8 cellular contexts compared by ENCODE assay signal in genomic region chr15:74781673-74782595, GRCh38. TPM values are rescaled to one million over a fixed set of nuclear protein-coding genes. Genes with fewer than 3 reads are reported as not detected.
A peak's percentile ranks its signal among the peaks of the same experiment; 100 is the strongest.
DNase-seq lines count a peak whose midpoint lies in the region; ATAC-seq and TF ChIP-seq lines count a peak whose summit lies in the region.

TSS of gene CSK (plus strand) at chr15:74782080. CDS start at chr15:74798298, 16,218 bp downstream.

- DNase-seq in CD4-positive, alpha-beta memory T cell = peak; percentile 75 to 87 (median 84)
- DNase-seq in left ventricle myocardium superior = peak; percentile 91
- peak; percentile 82 to 90 for DNase-seq in psoas muscle
- no peak for DNase-seq in cerebellar nuclear complex (lab: John Stamatoyannopoulos, UW)

- H3K4me1 Mint-ChIP-seq in CD4-positive, alpha-beta memory T cell = peaks cover 46 to 90% (median 62%) of the 10 kb centered on the region in 4 donors
- peaks cover 58% of the 10 kb centered on the region for H3K4me1 Mint-ChIP-seq in T-helper 1 cell treated with Interleukin-12 subunit alpha and Interleukin-12 subunit beta and Interleukin-4 antibody, amounts not matched to agents 30 μg/mL and 1 μg/mL, for 36 hours (ENCODE audit: low read depth)

- no peaks in the 10 kb centered on the region for H4K20me1 ChIP-seq in KMS-11 (ENCODE audit: insufficient read depth)

- H3K27ac Mint-ChIP-seq in CD4-positive, alpha-beta memory T cell = peak within 1 kb of the TSS; percentile 95 to 98 (median 98)
- peak within 1 kb of the TSS; percentile 98 for H3K27ac Mint-ChIP-seq in T-helper 1 cell treated with Interleukin-12 subunit alpha and Interleukin-12 subunit beta and Interleukin-4 antibody, amounts not matched to agents 30 μg/mL and 1 μg/mL, for 36 hours

- H3K27me3 ChIP-seq in CD4-positive, alpha-beta memory T cell (ENCODE audit: insufficient read depth, low read length) = no peaks in the 10 kb centered on the region
- H3K27me3 ChIP-seq in KMS-11 (ENCODE audit: insufficient read depth, low read depth) = no peaks in the 10 kb centered on the region
- no peaks in the 10 kb centered on the region for H3K27me3 ChIP-seq in psoas muscle (ENCODE audit: insufficient read depth in 3 of 3, low read length in 2 of 3)

- peaks cover 0 to 3% (median 0%) of the 10 kb centered on the region in 8 donors for H3K9me3 Mint-ChIP-seq in CD4-positive, alpha-beta memory T cell
- H3K9me3 Mint-ChIP-seq in T-helper 1 cell treated with Interleukin-12 subunit alpha and Interleukin-12 subunit beta and Interleukin-4 antibody, amounts not matched to agents 30 μg/mL and 1 μg/mL, for 36 hours = no peaks in the 10 kb centered on the region

- H3K4me3 ChIP-seq in CD4-positive, alpha-beta memory T cell (ENCODE audit: low read length in 2 of 2) = peak within 1 kb of the TSS; percentile 93 to 97
- H3K4me3 ChIP-seq in KMS-11 (IDR thresholded peaks at IDR 0.05; ENCODE audit: insufficient read depth, low read depth, low read length) = peak within 1 kb of the TSS; percentile 23
- peak within 1 kb of the TSS; percentile 86 for H3K4me3 ChIP-seq in psoas muscle

- peaks cover 46% of the 10 kb centered on the region for H3K79me2 ChIP-seq in KMS-11 (ENCODE audit: insufficient read depth, low read depth)

- H3K9ac ChIP-seq in KMS-11 = peak within 1 kb of the TSS; percentile 71; the same call in 1 of the 2 replicates

- CTCF ChIA-PET in CD4-positive, alpha-beta memory T cell (lab: Charles Lee; ENCODE audit: partially characterized antibody) = interaction anchor here (0.6 to 36.4 kb wide), 8 partner anchors 3 to 173 kb away, joined by 3 to 1908 read pairs (median 9); partner anchors contain the start of genes CSK and LMAN1L

- ATAC-seq in GM19455 (IDR thresholded peaks at IDR 0.05; ENCODE audit: unreplicated experiment) (peak; percentile 26), left ventricle myocardium superior (peak; percentile 51), psoas muscle (peak; percentile 69 to 72 (median 70))

- POLR2A ChIA-PET in CD4-positive, alpha-beta memory T cell (lab: Charles Lee; ENCODE audit: partially characterized antibody) = interaction anchor here (0.7 to 24.9 kb wide), 12 partner anchors 2 to 670 kb away, joined by 3 to 1342 read pairs (median 6); partner anchors contain the start of genes CLK3, CSK, FAM219B and SIN3A

- no peaks in the 10 kb centered on the region for H3K9me3 ChIP-seq in CD4-positive, alpha-beta memory T cell (ENCODE audit: control insufficient read depth in 1 of 2, low read length in 2 of 2)
- H3K9me3 ChIP-seq in psoas muscle = no peaks in the 10 kb centered on the region

- peaks cover 4 to 33% of the 10 kb centered on the region in 2 donors for H3K36me3 Mint-ChIP-seq in CD4-positive, alpha-beta memory T cell
- peaks cover 46% of the 10 kb centered on the region for H3K36me3 Mint-ChIP-seq in T-helper 1 cell treated with Interleukin-12 subunit alpha and Interleukin-12 subunit beta and Interleukin-4 antibody, amounts not matched to agents 30 μg/mL and 1 μg/mL, for 36 hours (ENCODE audit: low read depth)

- H3K27ac ChIP-seq in CD4-positive, alpha-beta memory T cell (ENCODE audit: low read depth, low read length) = peak within 1 kb of the TSS; percentile 86
- H3K27ac ChIP-seq in KMS-11 = peak within 1 kb of the TSS; percentile 59
- H3K27ac ChIP-seq in angular gyrus (ENCODE audit: low read depth, low read length) = peak within 1 kb of the TSS; percentile 18
- peak within 1 kb of the TSS; percentile 79 for H3K27ac ChIP-seq in psoas muscle

- H2AFZ ChIP-seq in KMS-11 (ENCODE audit: low read depth) = peak within 1 kb of the TSS; percentile 50

- peaks cover 80% of the 10 kb centered on the region for H3K4me1 ChIP-seq in CD4-positive, alpha-beta memory T cell (ENCODE audit: insufficient read depth, low read length)
- H3K4me1 ChIP-seq in KMS-11 (ENCODE audit: low read depth, poor library complexity, severe bottlenecking) (peaks cover 80% of the 10 kb centered on the region), psoas muscle (peaks cover 50% of the 10 kb centered on the region)

- intact Hi-C loops in CD4-positive, alpha-beta memory T cell (cut with micrococcal nuclease) = loop anchor here (1.0 to 2.0 kb wide), 5 partner anchors 7 to 669 kb away; partner anchors contain the start of gene SIN3A
- intact Hi-C loops in left ventricle myocardium superior (cut with micrococcal nuclease) = no loop called here
- intact Hi-C loops in psoas muscle (cut with DNase I) = loop anchor here (1.0 to 5.0 kb wide), 4 partner anchors 18 to 155 kb away; partner anchors contain the start of gene COX5A (in 1 of the 2)

- peak within 1 kb of the TSS; percentile 99 for H3K4me2 ChIP-seq in KMS-11

- H3K27me3 Mint-ChIP-seq in CD4-positive, alpha-beta memory T cell = no peaks in the 10 kb centered on the region
- H3K27me3 Mint-ChIP-seq in T-helper 1 cell treated with Interleukin-12 subunit alpha and Interleukin-12 subunit beta and Interleukin-4 antibody, amounts not matched to agents 30 μg/mL and 1 μg/mL, for 36 hours (ENCODE audit: low read depth) = no peaks in the 10 kb centered on the region

- TF ChIP-seq CTCF in KMS-11 (conservative IDR thresholded peaks at IDR 0.05; ENCODE audit: low read depth, low read length) = peak; percentile 52
- TF ChIP-seq CTCF in psoas muscle (IDR thresholded peaks at IDR 0.05) = peak; percentile 85

- H3K36me3 ChIP-seq in CD4-positive, alpha-beta memory T cell (ENCODE audit: insufficient read depth, low read length) = no peaks in the 10 kb centered on the region
- H3K36me3 ChIP-seq in KMS-11 (ENCODE audit: insufficient read depth) = no peaks in the 10 kb centered on the region
- no peaks in the 10 kb centered on the region for H3K36me3 ChIP-seq in psoas muscle (ENCODE audit: insufficient read depth in 1 of 2, low read depth in 1 of 2)

- H3K4me3 Mint-ChIP-seq in CD4-positive, alpha-beta memory T cell = peak within 1 kb of the TSS; percentile 90 to 97 (median 96)
- H3K4me3 Mint-ChIP-seq in T-helper 1 cell treated with Interleukin-12 subunit alpha and Interleukin-12 subunit beta and Interleukin-4 antibody, amounts not matched to agents 30 μg/mL and 1 μg/mL, for 36 hours = peak within 1 kb of the TSS; percentile 100

- WGBS in psoas muscle, 3 donors = 1% methylated on average over 28 to 109 of the region's 109 CpGs

RNA-seq across cellular contexts. Expression of gene CSK, which starts in this region (rescaled TPM):
- 100 to 1,000 TPM; 234 to 247 TPM for total RNA-seq in CD4-positive, alpha-beta memory T cell
- polyA plus RNA-seq in CD4-positive, alpha-beta memory T cell = 100 to 1,000 TPM in 1 of 2 donors, 10 to 100 TPM in 1; 72.5 to 125 TPM
- total RNA-seq in left ventricle myocardium superior (45.8 TPM), psoas muscle (10 to 100 TPM; 15.5 to 23.8 (median 17.9) TPM)
- polyA plus RNA-seq in psoas muscle = 10 to 100 TPM; 12.2 to 29.6 (median 15.1) TPM

Comparison
In these comparisons a context has a peak if more than half of its experiments do, and no peak if none do; other contexts are left out.
1. DNase-seq: peak in CD4-positive, alpha-beta memory T cell (5 of 5), left ventricle myocardium superior (single experiment) and psoas muscle (2 of 2); none in cerebellar nuclear complex (0 of 2).
2. H3K27ac ChIP-seq: peak in every context shown above with its lines; median percentile 86 in CD4-positive, alpha-beta memory T cell; 79 in psoas muscle; 59 in KMS-11; 18 in angular gyrus.
3. H3K4me3 ChIP-seq: peak in every context shown above with its lines; median percentile 95 in CD4-positive, alpha-beta memory T cell; 86 in psoas muscle; 23 in KMS-11.
4. Peak in every context shown above with its lines, with median percentiles within 50 percentile points of each other: ATAC-seq.